14 cellular contexts compared by ENCODE assay signal in the genomic region with DNA sequence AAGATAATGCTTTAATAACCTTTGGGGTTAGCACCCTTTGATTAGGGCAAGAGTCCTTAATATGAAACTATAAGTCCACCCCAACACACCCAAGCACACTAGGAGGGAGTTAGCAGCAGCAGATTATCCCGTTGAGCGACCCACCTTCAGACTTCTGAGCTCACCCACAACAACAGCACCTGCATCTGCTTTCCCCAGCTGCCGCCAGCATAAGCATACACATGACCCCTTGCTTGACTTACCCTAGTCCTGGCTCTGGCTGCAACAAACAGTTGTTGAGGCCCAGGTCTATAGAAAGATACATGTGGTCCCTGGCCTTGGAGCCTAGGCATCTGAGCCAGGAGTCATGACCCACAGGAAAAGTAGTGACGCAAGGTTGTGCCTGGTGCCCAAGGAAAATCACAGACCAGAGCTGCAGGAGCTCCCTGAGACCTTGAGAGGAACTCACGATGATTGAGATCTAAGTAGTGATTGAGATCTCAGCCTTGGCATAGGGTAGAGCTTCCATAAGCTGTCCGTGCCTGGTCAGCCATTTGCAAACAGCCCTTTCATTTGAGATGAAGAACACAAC. TPM values are rescaled to one million over a fixed set of nuclear protein-coding genes. Genes with fewer than 3 reads are reported as not detected.
DNase-seq lines count a peak whose midpoint lies in the region; ATAC-seq and TF ChIP-seq lines count a peak whose summit lies in the region.
"Had no signal": no experiment of that assay in that cellular context is flagged by ENCODE, and none has a peak within 500 bp of the region (broad histone marks: within the 10 kb centered on the region; RNA-seq: fewer than 3 reads in every experiment).

No MANE protein-coding gene starts in this region.

- H3K36me3 Mint-ChIP-seq in H9 (ENCODE audit: insufficient read depth in 1 of 3, low read depth in 3 of 3) = peaks cover 0 to 14% (median 2%) of the 10 kb centered on the region in 3 experiments; a peak in 4 of 7 replicates
- H3K36me3 Mint-ChIP-seq in endodermal cell (ENCODE audit: low read depth) = peaks cover 9% of the 10 kb centered on the region

- no peak overlapping the region for H3K18ac ChIP-seq in H9 (ENCODE audit: insufficient read length, low read depth, low read length)

- no peak overlapping the region for H4K8ac ChIP-seq in H9 (replicated peaks; ENCODE audit: insufficient read length, low read depth, low read length)

- H3K56ac ChIP-seq in H9 (ENCODE audit: insufficient read length, low read depth, low read length) = no peak overlapping the region

- H3K27me3 Mint-ChIP-seq in H9 (ENCODE audit: low read depth) (peaks cover 19% of the 10 kb centered on the region), endodermal cell (ENCODE audit: insufficient read depth) (peaks cover 34% of the 10 kb centered on the region)

- H2BK15ac ChIP-seq in H9 (ENCODE audit: low read depth, low read length) = no peak overlapping the region

- no peak for TF ChIP-seq CTCF in H9 (conservative IDR thresholded peaks at IDR 0.05)
- no peak for TF ChIP-seq CTCF in RWPE2 (IDR thresholded peaks at IDR 0.05; ENCODE audit: poor library complexity, severe bottlenecking)
- no peak for TF ChIP-seq CTCF in endodermal cell (conservative IDR thresholded peaks at IDR 0.05)
- TF ChIP-seq CTCF in stomach (IDR thresholded peaks at IDR 0.05) = no peak

- H3K4ac ChIP-seq in H9 (ENCODE audit: low read depth, low read length) = no peak overlapping the region

- H3K9me3 ChIP-seq in H9 (ENCODE audit: control insufficient read depth, low read depth, low read length) (no peaks in the 10 kb centered on the region), RWPE2 (ENCODE audit: severe bottlenecking) (no peaks in the 10 kb centered on the region), endodermal cell (ENCODE audit: control insufficient read depth, low read length) (no peaks in the 10 kb centered on the region), stomach (no peaks in the 10 kb centered on the region)

- no peak overlapping the region for H3K27ac ChIP-seq in H9 (ENCODE audit: insufficient read length, low read depth, low read length)
- peak overlapping the region; percentile 3 for H3K27ac ChIP-seq in RWPE2 (ENCODE audit: poor library complexity, severe bottlenecking)
- no peak overlapping the region for H3K27ac ChIP-seq in endodermal cell (ENCODE audit: low read depth, low read length)
- H3K27ac ChIP-seq in stomach = peak overlapping the region; percentile 21 to 82 (median 72)
- H3K27ac ChIP-seq: cardiac muscle cell had no signal

- DNase-seq in H9 = peak; percentile 18
- DNase-seq in RWPE2 (ENCODE audit: low spot score) = no peak
- DNase-seq in endodermal cell = peak; percentile 33
- DNase-seq in stomach = no peak
- no peak for DNase-seq in occipital lobe (lab: John Stamatoyannopoulos, UW)
- DNase-seq in ecto neural progenitor cell (ENCODE audit: low spot score) = no peak
- DNase-seq in NCI-H1105 (lab: John Stamatoyannopoulos, UW) = no peak
- DNase-seq: NCI-H187; stimulated activated CD4-positive, alpha-beta T cell treated with anti-CD3 and anti-CD28 coated beads, Interleukin-4, amount 100 ng/mL, for 24 hours; stimulated activated naive CD8-positive, alpha-beta T cell treated with anti-CD3 and anti-CD28 coated beads, Interleukin-15, Interleukin-2, amounts not matched to agents 100 U/mL and 50 U/mL, for 24 hours; SW 1271 had no signal

- no peak overlapping the region for H3T11ph ChIP-seq in H9 (ENCODE audit: low read length)

- H4K91ac ChIP-seq in H9 (ENCODE audit: insufficient read length, low read depth, low read length) = no peak overlapping the region

- H2AFZ ChIP-seq in H9 (ENCODE audit: low read length) = no peak overlapping the region

- no peaks in the 10 kb centered on the region for H3K79me1 ChIP-seq in H9 (ENCODE audit: insufficient read depth, low read depth, low read length, poor library complexity, severe bottlenecking)

- no peak overlapping the region for H2BK12ac ChIP-seq in H9 (ENCODE audit: insufficient read length, low read depth, low read length)

- no peak overlapping the region for H4K5ac ChIP-seq in H9 (ENCODE audit: insufficient read length, low read depth, low read length)

- no peak for TF ChIP-seq POLR2A in stomach (IDR thresholded peaks at IDR 0.05)

- H3K4me1 ChIP-seq in H9 (ENCODE audit: insufficient read depth, low read length) = peaks cover 18% of the 10 kb centered on the region; the same call in 1 of the 2 replicates
- H3K4me1 ChIP-seq in RWPE2 (ENCODE audit: insufficient read depth, poor library complexity, severe bottlenecking) = peaks cover 18% of the 10 kb centered on the region
- H3K4me1 ChIP-seq in endodermal cell (ENCODE audit: control insufficient read depth, insufficient read depth, low read length) = peaks cover 8% of the 10 kb centered on the region
- H3K4me1 ChIP-seq in stomach = peaks cover 25 to 52% (median 39%) of the 10 kb centered on the region in 4 donors

- H3K4me1 Mint-ChIP-seq in H9 = peaks cover 47 to 50% of the 10 kb centered on the region in 2 experiments
- peaks cover 13% of the 10 kb centered on the region for H3K4me1 Mint-ChIP-seq in endodermal cell

- no peak overlapping the region for H2AK5ac ChIP-seq in H9 (ENCODE audit: insufficient read length, low read length)

- ATAC-seq in RWPE2 (ENCODE audit: low read depth) = no peak

- no peak overlapping the region for H3K4me2 ChIP-seq in H9 (ENCODE audit: insufficient read depth, insufficient read length, low read length)

- H2BK5ac ChIP-seq in H9 (ENCODE audit: insufficient read length, low read length) = no peak overlapping the region

- no peak overlapping the region for H3K23ac ChIP-seq in H9 (ENCODE audit: insufficient read length, low read depth, low read length)

- H3K14ac ChIP-seq in H9 (ENCODE audit: insufficient read depth, low read length) = no peak overlapping the region

- peaks cover 8% of the 10 kb centered on the region for H3K23me2 ChIP-seq in H9 (ENCODE audit: insufficient read length, low read depth, low read length, poor library complexity, severe bottlenecking)

- peak overlapping the region in 2 of 3 experiments; percentile 14 to 42; a peak in 2 of 7 replicates for H3K27ac Mint-ChIP-seq in H9
- no peak overlapping the region for H3K27ac Mint-ChIP-seq in endodermal cell

- no peak overlapping the region for H2BK120ac ChIP-seq in H9 (ENCODE audit: low read depth, low read length, poor library complexity, severe bottlenecking)

- H4K20me1 ChIP-seq in H9 (ENCODE audit: control insufficient read depth, insufficient read depth, insufficient read length) = no peaks in the 10 kb centered on the region

- no peak overlapping the region for H2BK20ac ChIP-seq in H9 (ENCODE audit: low read depth, low read length, poor library complexity, severe bottlenecking)

- intact Hi-C loops in stomach (cut with DNase I; ENCODE audit: low total_unique reads) = no loop called here

- H3K79me2 ChIP-seq in H9 (ENCODE audit: insufficient read depth, low read length) = no peaks in the 10 kb centered on the region

- H3K4me3 Mint-ChIP-seq in H9 (peak overlapping the region in 1 of 2 experiments; percentile 13; a peak in 1 of 5 replicates), endodermal cell (no peak overlapping the region)

- no peak overlapping the region for H3K9ac ChIP-seq in H9 (ENCODE audit: extremely low read depth, insufficient read length, low read length)
- no peak overlapping the region for H3K9ac ChIP-seq in endodermal cell (ENCODE audit: extremely low read depth, low read length, poor library complexity, severe bottlenecking)

- H3K27me3 ChIP-seq in H9 (ENCODE audit: insufficient read depth, low read length) (no peaks in the 10 kb centered on the region), RWPE2 (ENCODE audit: insufficient read depth, poor library complexity, severe bottlenecking) (peaks cover 14% of the 10 kb centered on the region), endodermal cell (ENCODE audit: control insufficient read depth, insufficient read depth, low read length, poor library complexity, severe bottlenecking) (peaks cover 26% of the 10 kb centered on the region), stomach (peaks cover 0 to 33% (median 6%) of the 10 kb centered on the region in 3 donors)

- H3K9me3 Mint-ChIP-seq in H9 (no peaks in the 10 kb centered on the region; a peak in 2 of 5 replicates), endodermal cell (no peaks in the 10 kb centered on the region)

- no peak for TF ChIP-seq EP300 in stomach (IDR thresholded peaks at IDR 0.05)

- H3K4me3 ChIP-seq in RWPE2 (ENCODE audit: severe bottlenecking) = no peak overlapping the region
- no peak overlapping the region for H3K4me3 ChIP-seq in endodermal cell (ENCODE audit: low read length)
- H3K4me3 ChIP-seq in stomach = no peak overlapping the region
- H3K4me3 ChIP-seq: cardiac muscle cell, K562 had no signal

- no CpG with 5 or more reads among the region's 6 CpGs for WGBS in H9 (ENCODE audit: extremely low coverage, insufficient read length, low lambda C conversion rate)
- WGBS in endodermal cell (ENCODE audit: insufficient coverage in 1 of 2, insufficient read length in 1 of 2), 2 experiments = 92 to 96% methylated on average over 5 to 6 of the region's 6 CpGs
- 62 to 71% (median 69%) methylated on average over 4 to 6 of the region's 6 CpGs for WGBS in stomach, 5 donors

- H3K36me3 ChIP-seq in RWPE2 (ENCODE audit: low read depth) = no peaks in the 10 kb centered on the region
- H3K36me3 ChIP-seq in endodermal cell (ENCODE audit: control insufficient read depth, insufficient read depth, low read length) = no peaks in the 10 kb centered on the region
- H3K36me3 ChIP-seq in stomach = peaks cover 0 to 34% (median 18%) of the 10 kb centered on the region in 4 donors
- H3K36me3 ChIP-seq: cardiac muscle cell had no signal

RNA-seq across cellular contexts. Expression of a gene that starts 19.0 kb away (rescaled TPM):
- 11.3 and 11.9 TPM in 2 replicates for total RNA-seq in H9 (2021)
- 1 to 10 TPM in 1 of 2 donors, under 1 TPM in 1; 0.38 to 1.7 TPM for total RNA-seq in endodermal cell
- 9.5 TPM for polyA plus RNA-seq in endodermal cell (2013, experiment 1 of 2)
- polyA plus RNA-seq in endodermal cell (2013, experiment 2 of 2) = 8.9 TPM
- total RNA-seq in stomach = under 1 TPM in 1 of 5 donors, not detected in 4; 0.18 TPM
- polyA plus RNA-seq in stomach = under 1 TPM in 1 of 3 donors, not detected in 2; 0.08 TPM
- total RNA-seq in occipital lobe = 12.0 TPM
- total RNA-seq: fibroblast of lung, K562 had no signal
- polyA plus RNA-seq: cardiac muscle cell, fibroblast of lung, K562 had no signal

RNA-seq across cellular contexts. Expression of a gene that starts 24.6 kb away (rescaled TPM):
- 22.2 and 23.4 TPM in 2 replicates for total RNA-seq in H9 (2021)
- 10 to 100 TPM; 16.2 to 22.5 TPM for total RNA-seq in endodermal cell
- polyA plus RNA-seq in endodermal cell (2013, experiment 1 of 2) = 19.9 TPM
- 21.3 TPM for polyA plus RNA-seq in endodermal cell (2013, experiment 2 of 2)
- 10 to 100 TPM; 12.7 to 81.1 (median 32.2) TPM for total RNA-seq in stomach
- polyA plus RNA-seq in stomach = 10 to 100 TPM in 1 of 3 donors, 1 to 10 TPM in 2; 6.0 to 10.6 (median 6.1) TPM
- total RNA-seq in occipital lobe = 44.5 TPM

RNA-seq across cellular contexts. Expression of a gene that starts 59.0 kb away (rescaled TPM):
- total RNA-seq in H9 (2021) (1.7 and 2.2 TPM in 2 replicates), endodermal cell (1 to 10 TPM; 1.1 to 1.6 TPM), stomach (1 to 10 TPM in 2 of 5 donors, under 1 TPM in 2, not detected in 1; 0.14 to 8.8 (median 2.7) TPM), occipital lobe (10.8 TPM)
- polyA plus RNA-seq in endodermal cell (2013, experiment 1 of 2) = 3.0 TPM
- 3.4 TPM for polyA plus RNA-seq in endodermal cell (2013, experiment 2 of 2)
- polyA plus RNA-seq in stomach = 1 to 10 TPM in 1 of 3 donors, under 1 TPM in 1, not detected in 1; 0.31 to 2.1 TPM
- total RNA-seq: K562 had no signal
- polyA plus RNA-seq: fibroblast of lung had no signal

Comparison
In these comparisons a context has a peak if more than half of its experiments do, and no peak if none do; other contexts are left out.
1. DNase-seq: peak in H9 (single experiment) and endodermal cell (single experiment); none in RWPE2 (single experiment), stomach (single experiment), occipital lobe (single experiment), ecto neural progenitor cell (single experiment) and NCI-H1105 (single experiment).
2. H3K27ac ChIP-seq: peak in RWPE2 (single experiment) and stomach (5 of 5); none in H9 (single experiment) and endodermal cell (single experiment).